Comparison of ENCODE assay signal across 13 cellular contexts in the genomic region with DNA sequence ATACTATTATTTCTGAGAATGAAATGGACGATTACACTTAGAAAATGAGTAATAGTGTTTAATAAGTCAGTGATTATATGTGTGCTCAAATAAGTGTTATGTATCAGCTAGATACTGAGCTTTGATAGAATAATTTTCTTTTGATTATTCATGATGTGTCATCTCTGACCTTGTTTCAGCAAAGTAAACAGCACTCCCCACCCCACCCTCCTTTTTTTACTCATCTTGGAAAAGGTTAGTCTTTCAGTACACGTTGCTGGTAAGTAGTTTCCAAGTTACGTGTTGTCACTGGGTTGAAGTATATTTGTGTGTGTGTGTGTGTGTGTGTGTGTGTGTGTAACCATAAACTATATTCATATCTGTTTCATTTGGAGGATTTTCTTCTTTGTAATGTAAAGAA.
A peak's percentile ranks its signal among the peaks of the same experiment; 100 is the strongest.
DNase-seq lines count a peak whose midpoint lies in the region; ATAC-seq, FAIRE-seq and TF ChIP-seq lines count a peak whose summit lies in the region.
"Had no signal": no experiment of that assay in that cellular context is flagged by ENCODE, and none has a peak within 500 bp of the region (broad histone marks: within the 10 kb centered on the region; RNA-seq: fewer than 3 reads in every experiment).

No MANE protein-coding gene starts in this region.

- ATAC-seq in HCT116 = peak; percentile 78
- ATAC-seq in GM21619 (IDR thresholded peaks at IDR 0.05; ENCODE audit: unreplicated experiment) = no peak
- no peak for ATAC-seq in T-helper 17 cell
- ATAC-seq: natural killer cell treated with Interleukin-12 subunit alpha and Interleukin-12 subunit beta and Interleukin-15 and Interleukin-18, amount 100 ng/mL, for 72 hours had no signal

- H3K4me2 ChIP-seq in HCT116 (ENCODE audit: low read length) = peak overlapping the region; percentile 53
- peak overlapping the region; percentile 40 for H3K4me2 ChIP-seq in keratinocyte (ENCODE audit: control insufficient read depth, extremely low read depth, insufficient read depth, low read depth, low read length)

- WGBS in adrenal gland, 4 donors = 34 to 49% (median 39%) methylated on average over 3 of the region's 3 CpGs

- H3K27me3 Mint-ChIP-seq in T-helper 17 cell = no peaks in the 10 kb centered on the region
- H3K27me3 Mint-ChIP-seq: natural killer cell treated with Interleukin-12 subunit alpha and Interleukin-12 subunit beta and Interleukin-15 and Interleukin-18, amount 100 ng/mL, for 72 hours had no signal

- H2AFZ ChIP-seq in HCT116 (ENCODE audit: low read depth, low read length, poor library complexity, severe bottlenecking) (no peak overlapping the region), keratinocyte (ENCODE audit: control insufficient read depth, low read length) (no peak overlapping the region)

- intact Hi-C loops in HCT116 (cut with micrococcal nuclease) = no loop called here
- intact Hi-C loops in adrenal gland (cut with DNase I) = no loop called here

- CTCF ChIA-PET in AG04449 (lab: Yijun Ruan, JAX) (interaction anchor here (0.7 kb wide), 1 partner anchor 54 kb away, joined by 3 read pairs; no protein-coding TSS in a partner anchor), HCT116 (lab: Charles Lee) (interaction anchor here (0.6 kb wide), 1 partner anchor 98 kb away, joined by 3 read pairs; no protein-coding TSS in a partner anchor)

- TF ChIP-seq POLR2A in HCT116 (IDR thresholded peaks at IDR 0.05; ENCODE audit: borderline replicate concordance, extremely low read depth, insufficient read depth, insufficient read length) = no peak
- no peak for TF ChIP-seq POLR2A in adrenal gland (IDR thresholded peaks at IDR 0.05)

- peaks cover 52% of the 10 kb centered on the region for H3K79me2 ChIP-seq in HCT116 (ENCODE audit: insufficient read depth, low read length)
- H3K79me2 ChIP-seq in keratinocyte (ENCODE audit: control insufficient read depth, insufficient read depth, low read length) = no peaks in the 10 kb centered on the region

- peak; percentile 34; the same call in 1 of the 2 replicates for TF ChIP-seq RAD21 in HCT116 (IDR thresholded peaks at IDR 0.05; ENCODE audit: low read depth)

- H3K9ac ChIP-seq in HCT116 (ENCODE audit: low read length) (peak overlapping the region; percentile 42; the same call in 1 of the 2 replicates), keratinocyte (ENCODE audit: control insufficient read depth, extremely low read depth, insufficient read depth, low read length) (no peak overlapping the region)

- H3K4me3 ChIP-seq in AG04449 (ENCODE audit: low read depth, low read length) (no peak overlapping the region), HCT116 (replicated peaks in 1 of 2; ENCODE audit: low read depth in 1 of 2, low read length in 2 of 2) (peak overlapping the region in 1 of 2 experiments; percentile 16; a peak in 1 of 4 replicates), adrenal gland (no peak overlapping the region), keratinocyte (ENCODE audit: control insufficient read depth in 2 of 3, extremely low read depth in 1 of 3, insufficient read depth in 2 of 3, low read depth in 1 of 3, low read length in 3 of 3) (no peak overlapping the region), right atrium auricular region (no peak overlapping the region)
- H3K4me3 ChIP-seq: tibial nerve had no signal

- H3K27ac ChIP-seq in HCT116 (ENCODE audit: low read depth, low read length) (peak overlapping the region; percentile 53; the same call in 1 of the 2 replicates), adrenal gland (no peak overlapping the region), keratinocyte (ENCODE audit: control insufficient read depth, insufficient read depth, low read length) (peak overlapping the region; percentile 72), right atrium auricular region (no peak overlapping the region)
- H3K27ac ChIP-seq: tibial nerve had no signal

- H3K36me3 ChIP-seq in HCT116 (ENCODE audit: control insufficient read depth in 1 of 2, insufficient read depth in 2 of 2, low read length in 2 of 2) = peaks cover 9 to 25% of the 10 kb centered on the region in 2 experiments; a peak in 3 of 4 replicates
- H3K36me3 ChIP-seq in adrenal gland (replicated peaks in 1 of 2) = peaks cover 0 to 5% of the 10 kb centered on the region in 2 donors
- H3K36me3 ChIP-seq in keratinocyte (ENCODE audit: control insufficient read depth in 2 of 2, extremely low read depth in 1 of 2, insufficient read depth in 2 of 2, low read length in 2 of 2) = peaks cover 5 to 10% of the 10 kb centered on the region in 2 experiments
- no peaks in the 10 kb centered on the region for H3K36me3 ChIP-seq in right atrium auricular region

- H3K4me1 ChIP-seq in HCT116 (ENCODE audit: control insufficient read depth in 1 of 2, insufficient read depth in 2 of 2, low read length in 2 of 2) = peaks cover 19 to 56% of the 10 kb centered on the region in 2 experiments
- H3K4me1 ChIP-seq in adrenal gland (replicated peaks in 1 of 2) = no peaks in the 10 kb centered on the region
- peaks cover 8% of the 10 kb centered on the region for H3K4me1 ChIP-seq in keratinocyte (ENCODE audit: control insufficient read depth, extremely low read depth, insufficient read depth, low read length)
- H3K4me1 ChIP-seq in right atrium auricular region = no peaks in the 10 kb centered on the region
- H3K4me1 ChIP-seq: tibial nerve had no signal

- H4K20me1 ChIP-seq in HCT116 (ENCODE audit: insufficient read depth) (no peaks in the 10 kb centered on the region), keratinocyte (ENCODE audit: control insufficient read depth, extremely low read depth, insufficient read depth, low read length) (no peaks in the 10 kb centered on the region)

- H3K9me1 ChIP-seq in keratinocyte (ENCODE audit: control insufficient read depth, extremely low read depth, insufficient read depth, low read length) = no peaks in the 10 kb centered on the region

- POLR2A ChIA-PET in AG04449 (lab: Yijun Ruan, JAX) = no interaction called here
- POLR2A ChIA-PET in HCT116 (lab: Charles Lee) = no interaction called here

- H3K36me3 Mint-ChIP-seq in T-helper 17 cell (ENCODE audit: low read depth) = no peaks in the 10 kb centered on the region
- H3K36me3 Mint-ChIP-seq: natural killer cell treated with Interleukin-12 subunit alpha and Interleukin-12 subunit beta and Interleukin-15 and Interleukin-18, amount 100 ng/mL, for 72 hours had no signal

- H3K27me3 ChIP-seq in HCT116 (ENCODE audit: insufficient read depth, low read length) = no peaks in the 10 kb centered on the region
- H3K27me3 ChIP-seq in adrenal gland = no peaks in the 10 kb centered on the region
- H3K27me3 ChIP-seq in keratinocyte (ENCODE audit: control insufficient read depth, extremely low read depth, insufficient read depth, low read length) = no peaks in the 10 kb centered on the region
- no peaks in the 10 kb centered on the region for H3K27me3 ChIP-seq in right atrium auricular region
- H3K27me3 ChIP-seq: tibial nerve had no signal

- H3K9me3 ChIP-seq in HCT116 (ENCODE audit: control insufficient read depth in 1 of 2, insufficient read depth in 1 of 2, low read depth in 1 of 2, low read length in 2 of 2) (no peaks in the 10 kb centered on the region), adrenal gland (replicated peaks in 1 of 3) (no peaks in the 10 kb centered on the region), keratinocyte (ENCODE audit: control insufficient read depth, low read depth, low read length) (no peaks in the 10 kb centered on the region), T-helper 17 cell (ENCODE audit: control insufficient read depth, low read length, poor library complexity, severe bottlenecking) (no peaks in the 10 kb centered on the region), right atrium auricular region (no peaks in the 10 kb centered on the region)
- H3K9me3 ChIP-seq: tibial nerve had no signal

- dilution Hi-C loops in keratinocyte (cut with MboI; ENCODE audit: extremely low pct_ligation_motif_present, low sequenced_read_pairs) = no loop called here

- DNase-seq in AG04449 (ENCODE audit: low read depth, low spot score) (peak; percentile 24), HCT116 (ENCODE audit: low read depth, low spot score) (peak; percentile 88), adrenal gland (peak in 5 of 7 donors; percentile 26 to 59 (median 43)), keratinocyte (ENCODE audit: low read depth, low spot score) (peak; percentile 91), NCI-H1417 (lab: John Stamatoyannopoulos, UW) (no peak), T-helper 17 cell (no peak), right atrium auricular region (ENCODE audit: low spot score) (no peak)
- DNase-seq: activated CD4-positive, alpha-beta T cell treated with anti-CD3 and anti-CD28 coated beads, Interleukin-2, amount 50 U/mL, for 48 hours; MM.1S; stimulated activated CD4-positive, alpha-beta T cell treated with anti-CD3 and anti-CD28 coated beads, Interleukin-4, amount 100 ng/mL, for 24 hours had no signal

- H3K4me3 Mint-ChIP-seq in T-helper 17 cell = no peak overlapping the region
- H3K4me3 Mint-ChIP-seq: natural killer cell treated with Interleukin-12 subunit alpha and Interleukin-12 subunit beta and Interleukin-15 and Interleukin-18, amount 100 ng/mL, for 72 hours had no signal

- H3K27ac Mint-ChIP-seq in T-helper 17 cell = no peak overlapping the region
- H3K27ac Mint-ChIP-seq: natural killer cell treated with Interleukin-12 subunit alpha and Interleukin-12 subunit beta and Interleukin-15 and Interleukin-18, amount 100 ng/mL, for 72 hours had no signal

- no peaks in the 10 kb centered on the region for H3K4me1 Mint-ChIP-seq in T-helper 17 cell

- RAD21 ChIA-PET in HCT116 (lab: Charles Lee; ENCODE audit: low non-redundant PET in 1 of 2, low total read pairs in 2 of 2, uncharacterized antibody in 2 of 2, unreplicated experiment in 2 of 2) = no interaction called here

- TF ChIP-seq CTCF in AG04449 (IDR thresholded peaks at IDR 0.05; ENCODE audit: insufficient read depth, low read length, missing control alignments) (no peak), HCT116 (IDR thresholded peaks at IDR 0.05 in 2 of 3, conservative IDR thresholded peaks at IDR 0.05 in 1 of 3; ENCODE audit: borderline replicate concordance in 1 of 3, insufficient read depth in 1 of 3, low read depth in 2 of 3, low read length in 2 of 3) (no peak), adrenal gland (IDR thresholded peaks at IDR 0.05) (no peak), keratinocyte (optimal IDR thresholded peaks at IDR 0.05 in 1 of 3, IDR thresholded peaks at IDR 0.05 in 1 of 3, conservative IDR thresholded peaks at IDR 0.05 in 1 of 3; ENCODE audit: extremely low read depth in 1 of 3, insufficient read depth in 2 of 3, low read length in 3 of 3) (no peak), right atrium auricular region (IDR thresholded peaks at IDR 0.05) (no peak)

- no TSS peak for BruUV-seq in HCT116 (replicated peaks; lab: Mats Ljungman, UMichigan)

- FAIRE-seq in keratinocyte (lab: Jason Lieb, UNC) = peak; percentile 68

- no peaks in the 10 kb centered on the region for H3K9me2 ChIP-seq in HCT116 (ENCODE audit: insufficient read depth)

TF ChIP-seq in HCT116, 20 proteins besides CTCF, POLR2A, EP300 and RAD21 (continues in another document):
- TF ChIP-seq, protein P1, sequence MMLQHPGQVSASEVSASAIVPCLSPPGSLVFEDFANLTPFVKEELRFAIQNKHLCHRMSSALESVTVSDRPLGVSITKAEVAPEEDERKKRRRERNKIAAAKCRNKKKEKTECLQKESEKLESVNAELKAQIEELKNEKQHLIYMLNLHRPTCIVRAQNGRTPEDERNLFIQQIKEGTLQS (IDR thresholded peaks at IDR 0.05) = peak; percentile 53
- TF ChIP-seq EGR1 (IDR thresholded peaks at IDR 0.05; ENCODE audit: low read depth) = peak; percentile 54; the same call in 1 of the 2 replicates

Comparison
In these comparisons a context has a peak if more than half of its experiments do, and no peak if none do; other contexts are left out.
1. DNase-seq: peak in AG04449 (single experiment), HCT116 (single experiment), adrenal gland (5 of 7) and keratinocyte (single experiment); none in NCI-H1417 (0 of 3), T-helper 17 cell (0 of 3) and right atrium auricular region (single experiment).
2. H3K27ac ChIP-seq: peak in HCT116 (single experiment) and keratinocyte (single experiment); none in adrenal gland (0 of 5) and right atrium auricular region (0 of 2).